ENCODE assay signal across 8 cellular contexts in the genomic region with DNA sequence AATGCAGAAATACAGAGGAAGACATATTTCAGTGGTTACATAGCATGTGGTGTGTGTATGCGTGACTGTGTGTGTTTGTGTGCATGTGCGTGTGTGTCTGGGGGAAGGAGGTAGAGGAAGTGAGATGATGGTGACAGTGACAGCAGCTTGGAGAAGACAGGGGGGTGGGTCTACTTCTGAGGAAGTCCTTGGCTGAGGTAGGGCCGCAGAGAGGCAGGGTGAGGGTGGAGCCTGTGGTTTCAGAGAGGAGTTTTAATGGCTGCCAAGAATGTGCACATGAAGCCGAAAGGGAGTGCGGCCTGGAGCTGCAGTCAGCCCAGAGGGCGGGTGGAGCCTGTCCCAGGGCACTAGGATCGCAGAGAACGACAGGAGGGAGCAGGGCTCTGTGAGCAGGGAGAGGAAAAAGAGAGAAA. TPM values are rescaled to one million over a fixed set of nuclear protein-coding genes. Genes with fewer than 3 reads are reported as not detected.
DNase-seq lines count a peak whose midpoint lies in the region; ATAC-seq and TF ChIP-seq lines count a peak whose summit lies in the region.

No MANE protein-coding gene starts in this region.

- peak overlapping the region; percentile 66 for H3K4me2 ChIP-seq in OCI-LY1 (ENCODE audit: low read length)

- H3K27me3 ChIP-seq in OCI-LY1 (ENCODE audit: insufficient read depth, low read length), result no peaks in the 10 kb centered on the region

- no peaks in the 10 kb centered on the region for H3K9me3 ChIP-seq in OCI-LY1 (ENCODE audit: low read length)

- peaks cover 15% of the 10 kb centered on the region for H3K4me1 ChIP-seq in OCI-LY1 (ENCODE audit: insufficient read depth, low read length, severe bottlenecking)

- no peaks in the 10 kb centered on the region for H4K20me1 ChIP-seq in OCI-LY1 (ENCODE audit: insufficient read depth, low read length)

- H3K9ac ChIP-seq in OCI-LY1 (ENCODE audit: low read length), result peak overlapping the region; percentile 44; the same call in 1 of the 2 replicates

- TF ChIP-seq CTCF in OCI-LY1 (IDR thresholded peaks at IDR 0.05; ENCODE audit: low read length) (no peak), fibroblast of villous mesenchyme (IDR thresholded peaks at IDR 0.05; ENCODE audit: insufficient read depth, low read depth, low read length) (no peak)

- H3K27ac ChIP-seq in OCI-LY1 (ENCODE audit: low read depth, low read length, poor library complexity, severe bottlenecking), result peak overlapping the region; percentile 39

- ATAC-seq in HG03039 (IDR thresholded peaks at IDR 0.05; ENCODE audit: unreplicated experiment), result peak; percentile 95

- peak; percentile 21 for DNase-seq in NCI-H2227 (lab: John Stamatoyannopoulos, UW; ENCODE audit: unreplicated experiment)
- DNase-seq in NCI-H2227 treated with DMSO at 0.1 percent for 48 hours (lab: John Stamatoyannopoulos, UW), result no peak
- DNase-seq in activated T-cell treated with anti-CD3 and anti-CD28 coated beads for 1 hour (ENCODE audit: low read depth), result peak; percentile 58
- peak; percentile 87 for DNase-seq in fibroblast of villous mesenchyme (ENCODE audit: low read depth)
- DNase-seq in renal cortical epithelial cell (ENCODE audit: low read depth), result peak; percentile 73
- DNase-seq in NCI-H345 treated with DMSO at 0.1 percent for 48 hours (lab: John Stamatoyannopoulos, UW; ENCODE audit: unreplicated experiment), result no peak

- H3K4me3 ChIP-seq in OCI-LY1 (ENCODE audit: low read depth, low read length, poor library complexity, severe bottlenecking) (peak overlapping the region; percentile 44), fibroblast of villous mesenchyme (ENCODE audit: low read depth, low read length) (no peak overlapping the region)

- H2AFZ ChIP-seq in OCI-LY1 (ENCODE audit: low read length), result peak overlapping the region; percentile 99; the same call in 1 of the 2 replicates

- no peaks in the 10 kb centered on the region for H3K79me2 ChIP-seq in OCI-LY1 (ENCODE audit: insufficient read depth, low read length)

- no peaks in the 10 kb centered on the region for H3F3A ChIP-seq in OCI-LY1 (ENCODE audit: insufficient read depth, low read length)

- H3K9me2 ChIP-seq in OCI-LY1 (ENCODE audit: low read depth, low read length), result no peaks in the 10 kb centered on the region

- H3K36me3 ChIP-seq in OCI-LY1 (ENCODE audit: insufficient read depth, low read length), result no peaks in the 10 kb centered on the region; the same call in 1 of the 2 replicates

RNA-seq across cellular contexts. Expression of a gene that starts 22.7 kb away (rescaled TPM):
- total RNA-seq in fibroblast of villous mesenchyme (15.5 TPM in 2 replicates), renal cortical epithelial cell (2.1 and 7.3 TPM in 2 replicates)

Comparison
In these comparisons a context has a peak if more than half of its experiments do, and no peak if none do; other contexts are left out.
1. DNase-seq: peak in NCI-H2227 (single experiment), activated T-cell treated with anti-CD3 and anti-CD28 coated beads for 1 hour (single experiment), fibroblast of villous mesenchyme (single experiment) and renal cortical epithelial cell (single experiment); none in NCI-H2227 treated with DMSO at 0.1 percent for 48 hours (single experiment) and NCI-H345 treated with DMSO at 0.1 percent for 48 hours (single experiment).